Comparison of ENCODE assay signal across 8 cellular contexts in the genomic region with DNA sequence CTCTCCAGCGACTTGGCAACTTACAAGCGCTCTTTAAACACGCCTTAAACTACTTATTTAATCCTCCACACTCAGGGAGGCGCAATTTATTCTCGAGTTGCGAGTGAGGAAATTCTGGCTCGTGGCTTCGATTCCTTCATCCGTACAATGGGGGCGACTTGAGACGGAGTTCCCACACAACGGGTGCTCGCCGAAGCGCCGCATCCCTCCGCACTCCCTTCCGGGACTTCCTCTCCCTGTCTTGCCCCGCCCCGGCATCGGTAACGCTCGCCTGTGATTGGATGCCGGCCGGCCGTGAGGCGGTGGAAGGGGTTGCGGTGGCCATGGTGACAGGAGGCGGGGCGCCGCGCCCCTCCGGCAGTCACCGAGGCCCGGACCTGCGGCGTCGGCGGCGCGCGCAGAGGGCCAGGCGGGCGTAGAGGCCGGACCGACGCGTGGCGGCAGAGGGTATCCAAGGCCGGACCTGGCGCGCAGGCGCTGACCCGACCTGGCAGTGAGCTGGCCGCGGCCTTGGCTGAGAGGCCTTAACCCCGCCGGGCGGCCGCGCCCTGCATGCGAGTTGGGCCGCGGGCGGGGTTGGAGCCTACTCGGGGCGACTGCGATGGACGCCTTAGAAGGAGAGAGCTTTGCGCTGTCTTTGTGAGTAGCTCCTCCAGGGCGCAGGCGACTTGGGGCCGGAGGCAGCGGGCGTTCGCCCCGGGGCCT. TPM values are rescaled to one million over a fixed set of nuclear protein-coding genes. Genes with fewer than 3 reads are reported as not detected.
DNase-seq lines count a peak whose midpoint lies in the region; ATAC-seq and TF ChIP-seq lines count a peak whose summit lies in the region.

A gene (plus strand): TSS at position 493 of the 705 bp plus-strand sequence. CDS start 109 bp downstream, at position 602.

- peak within 1 kb of the TSS; percentile 52 to 92 (median 59) for H3K4me3 ChIP-seq in liver (ENCODE audit: low read depth in 1 of 3, low read length in 3 of 3)

- H3K36me3 Mint-ChIP-seq in CD14-positive monocyte, result peaks cover 23 to 28% of the 10 kb centered on the region in 2 donors

- WGBS in liver, result under 1% methylated on average over 77 of the region's 77 CpGs

- no peaks in the 10 kb centered on the region for H3K27me3 Mint-ChIP-seq in CD14-positive monocyte (ENCODE audit: low read depth in 3 of 3)

- peak; percentile 97 for DNase-seq in CD14-positive monocyte (ENCODE audit: low spot score)
- DNase-seq in NCI-H774 (lab: John Stamatoyannopoulos, UW), result peak; percentile 96
- peak; percentile 98 to 99 for DNase-seq in activated CD4-positive, alpha-beta T cell treated with anti-CD3 and anti-CD28 coated beads, Interleukin-2, amount 50 U/mL, for 48 hours
- DNase-seq in dermis microvascular lymphatic vessel endothelial cell (ENCODE audit: low read depth in 2 of 2), result peak; percentile 86 to 98
- DNase-seq in stimulated activated CD4-positive, alpha-beta T cell treated with anti-CD3 and anti-CD28 coated beads, Interleukin-4, amount 100 ng/mL, for 24 hours, result peak; percentile 98

- H3K4me3 Mint-ChIP-seq in CD14-positive monocyte, result peak within 1 kb of the TSS; percentile 86 to 92

- TF ChIP-seq CTCF in CD14-positive monocyte (IDR thresholded peaks at IDR 0.05) (no peak), liver (IDR thresholded peaks at IDR 0.05; ENCODE audit: low read depth, low read length, missing input control) (no peak)

- peaks cover 29% of the 10 kb centered on the region for H3K4me1 Mint-ChIP-seq in CD14-positive monocyte

- peak; percentile 95 for ATAC-seq in GM19372 (IDR thresholded peaks at IDR 0.05; ENCODE audit: low read depth, unreplicated experiment)
- peak; percentile 80 for ATAC-seq in HG03558 (IDR thresholded peaks at IDR 0.05; ENCODE audit: extremely low read depth, unreplicated experiment)

- peaks cover 2 to 9% (median 7%) of the 10 kb centered on the region in 4 donors for H3K36me3 ChIP-seq in liver (ENCODE audit: control insufficient read depth in 4 of 4, insufficient read depth in 3 of 4, low read depth in 1 of 4, low read length in 3 of 4)

- H3K9ac ChIP-seq in liver (ENCODE audit: low read depth in 1 of 2, low read length in 2 of 2), result peak within 1 kb of the TSS; percentile 29 to 72

- peak in 1 of 2 donors; percentile 16 for TF ChIP-seq RAD21 in liver (IDR thresholded peaks at IDR 0.05)

- H3K27me3 ChIP-seq in liver (ENCODE audit: control insufficient read depth in 4 of 4, insufficient read depth in 4 of 4, low read length in 3 of 4), result no peaks in the 10 kb centered on the region

- H3K27ac ChIP-seq in liver (ENCODE audit: low read depth in 1 of 2, low read length in 2 of 2), result peak within 1 kb of the TSS; percentile 83

- no peaks in the 10 kb centered on the region for H3K9me3 Mint-ChIP-seq in CD14-positive monocyte

- peak within 1 kb of the TSS; percentile 96 to 99 (median 98) for H3K27ac Mint-ChIP-seq in CD14-positive monocyte

- peaks cover 0 to 28% (median 14%) of the 10 kb centered on the region in 4 donors for H3K4me1 ChIP-seq in liver (ENCODE audit: control insufficient read depth in 4 of 4, insufficient read depth in 4 of 4, low read length in 3 of 4)

- intact Hi-C loops in CD14-positive monocyte (cut with micrococcal nuclease), result loop anchor here (5.0 to 10.0 kb wide), 4 partner anchors 37 to 60 kb away; a partner anchor contains a TSS

- H3K9me3 ChIP-seq in liver (ENCODE audit: control insufficient read depth in 4 of 4, low read length in 3 of 4), result no peaks in the 10 kb centered on the region

TF ChIP-seq in liver, 16 proteins besides CTCF, POLR2A, EP300 and RAD21:
- TF ChIP-seq, protein P1, sequence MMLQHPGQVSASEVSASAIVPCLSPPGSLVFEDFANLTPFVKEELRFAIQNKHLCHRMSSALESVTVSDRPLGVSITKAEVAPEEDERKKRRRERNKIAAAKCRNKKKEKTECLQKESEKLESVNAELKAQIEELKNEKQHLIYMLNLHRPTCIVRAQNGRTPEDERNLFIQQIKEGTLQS (IDR thresholded peaks at IDR 0.05), result peak; percentile 30
- TF ChIP-seq HNF4A (conservative IDR thresholded peaks at IDR 0.05), result no peak
- TF ChIP-seq, protein P2, sequence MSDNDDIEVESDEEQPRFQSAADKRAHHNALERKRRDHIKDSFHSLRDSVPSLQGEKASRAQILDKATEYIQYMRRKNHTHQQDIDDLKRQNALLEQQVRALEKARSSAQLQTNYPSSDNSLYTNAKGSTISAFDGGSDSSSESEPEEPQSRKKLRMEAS (IDR thresholded peaks at IDR 0.05), result peak; percentile 45
- TF ChIP-seq YY1 (IDR thresholded peaks at IDR 0.05), result peak; percentile 19
- no peak for TF ChIP-seq FOXA2 (IDR thresholded peaks at IDR 0.05)
- TF ChIP-seq RXRA (IDR thresholded peaks at IDR 0.05), result peak in 1 of 2 donors; percentile 41
- TF ChIP-seq, protein P3, sequence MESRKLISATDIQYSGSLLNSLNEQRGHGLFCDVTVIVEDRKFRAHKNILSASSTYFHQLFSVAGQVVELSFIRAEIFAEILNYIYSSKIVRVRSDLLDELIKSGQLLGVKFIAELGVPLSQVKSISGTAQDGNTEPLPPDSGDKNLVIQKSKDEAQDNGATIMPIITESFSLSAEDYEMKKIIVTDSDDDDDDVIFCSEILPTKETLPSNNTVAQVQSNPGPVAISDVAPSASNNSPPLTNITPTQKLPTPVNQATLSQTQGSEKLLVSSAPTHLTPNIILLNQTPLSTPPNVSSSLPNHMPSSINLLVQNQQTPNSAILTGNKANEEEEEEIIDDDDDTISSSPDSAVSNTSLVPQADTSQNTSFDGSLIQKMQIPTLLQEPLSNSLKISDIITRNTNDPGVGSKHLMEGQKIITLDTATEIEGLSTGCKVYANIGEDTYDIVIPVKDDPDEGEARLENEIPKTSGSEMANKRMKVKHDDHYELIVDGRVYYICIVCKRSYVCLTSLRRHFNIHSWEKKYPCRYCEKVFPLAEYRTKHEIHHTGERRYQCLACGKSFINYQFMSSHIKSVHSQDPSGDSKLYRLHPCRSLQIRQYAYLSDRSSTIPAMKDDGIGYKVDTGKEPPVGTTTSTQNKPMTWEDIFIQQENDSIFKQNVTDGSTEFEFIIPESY (IDR thresholded peaks at IDR 0.05), result no peak
- TF ChIP-seq, protein P4, sequence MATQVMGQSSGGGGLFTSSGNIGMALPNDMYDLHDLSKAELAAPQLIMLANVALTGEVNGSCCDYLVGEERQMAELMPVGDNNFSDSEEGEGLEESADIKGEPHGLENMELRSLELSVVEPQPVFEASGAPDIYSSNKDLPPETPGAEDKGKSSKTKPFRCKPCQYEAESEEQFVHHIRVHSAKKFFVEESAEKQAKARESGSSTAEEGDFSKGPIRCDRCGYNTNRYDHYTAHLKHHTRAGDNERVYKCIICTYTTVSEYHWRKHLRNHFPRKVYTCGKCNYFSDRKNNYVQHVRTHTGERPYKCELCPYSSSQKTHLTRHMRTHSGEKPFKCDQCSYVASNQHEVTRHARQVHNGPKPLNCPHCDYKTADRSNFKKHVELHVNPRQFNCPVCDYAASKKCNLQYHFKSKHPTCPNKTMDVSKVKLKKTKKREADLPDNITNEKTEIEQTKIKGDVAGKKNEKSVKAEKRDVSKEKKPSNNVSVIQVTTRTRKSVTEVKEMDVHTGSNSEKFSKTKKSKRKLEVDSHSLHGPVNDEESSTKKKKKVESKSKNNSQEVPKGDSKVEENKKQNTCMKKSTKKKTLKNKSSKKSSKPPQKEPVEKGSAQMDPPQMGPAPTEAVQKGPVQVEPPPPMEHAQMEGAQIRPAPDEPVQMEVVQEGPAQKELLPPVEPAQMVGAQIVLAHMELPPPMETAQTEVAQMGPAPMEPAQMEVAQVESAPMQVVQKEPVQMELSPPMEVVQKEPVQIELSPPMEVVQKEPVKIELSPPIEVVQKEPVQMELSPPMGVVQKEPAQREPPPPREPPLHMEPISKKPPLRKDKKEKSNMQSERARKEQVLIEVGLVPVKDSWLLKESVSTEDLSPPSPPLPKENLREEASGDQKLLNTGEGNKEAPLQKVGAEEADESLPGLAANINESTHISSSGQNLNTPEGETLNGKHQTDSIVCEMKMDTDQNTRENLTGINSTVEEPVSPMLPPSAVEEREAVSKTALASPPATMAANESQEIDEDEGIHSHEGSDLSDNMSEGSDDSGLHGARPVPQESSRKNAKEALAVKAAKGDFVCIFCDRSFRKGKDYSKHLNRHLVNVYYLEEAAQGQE (IDR thresholded peaks at IDR 0.05), result no peak
- no peak for TF ChIP-seq HNF4G (IDR thresholded peaks at IDR 0.05)
- no peak for TF ChIP-seq TAF1 (conservative IDR thresholded peaks at IDR 0.05)
- TF ChIP-seq JUND (IDR thresholded peaks at IDR 0.05), result no peak
- TF ChIP-seq SP1 (IDR thresholded peaks at IDR 0.05), result peak; percentile 65
- peak; percentile 41 to 76 for TF ChIP-seq GABPA (IDR thresholded peaks at IDR 0.05 in 1 of 2, conservative IDR thresholded peaks at IDR 0.05 in 1 of 2)
- no peak for TF ChIP-seq FOXA1 (IDR thresholded peaks at IDR 0.05)
- no peak for TF ChIP-seq NR2F2 (IDR thresholded peaks at IDR 0.05)
- TF ChIP-seq EGR1 (IDR thresholded peaks at IDR 0.05; ENCODE audit: low read depth in 2 of 2), result peak in 1 of 2 donors; percentile 14

RNA-seq across cellular contexts. Expression of the gene that starts here (rescaled TPM):
- polyA plus RNA-seq in CD14-positive monocyte (10 to 100 TPM; 84.0 to 84.6 TPM), liver (10 to 100 TPM; 13.4 to 18.4 TPM)
- total RNA-seq in dermis microvascular lymphatic vessel endothelial cell (50.2 and 61.0 TPM in 2 replicates), liver (10 to 100 TPM; 19.9 to 33.6 TPM)

Comparison
In these comparisons a context has a peak if more than half of its experiments do, and no peak if none do; other contexts are left out.
1. Peak in every context shown above with its lines: DNase-seq, ATAC-seq, H3K4me3 ChIP-seq and H3K27ac ChIP-seq.
2. RNA of the gene that starts here (polyA plus RNA-seq): 84.0 to 84.6 TPM in CD14-positive monocyte; 13.4 to 18.4 TPM in liver; every median in the first group is over 4 times any median in the second.